ENCODE assay signal across 18 cellular contexts in the genomic region with DNA sequence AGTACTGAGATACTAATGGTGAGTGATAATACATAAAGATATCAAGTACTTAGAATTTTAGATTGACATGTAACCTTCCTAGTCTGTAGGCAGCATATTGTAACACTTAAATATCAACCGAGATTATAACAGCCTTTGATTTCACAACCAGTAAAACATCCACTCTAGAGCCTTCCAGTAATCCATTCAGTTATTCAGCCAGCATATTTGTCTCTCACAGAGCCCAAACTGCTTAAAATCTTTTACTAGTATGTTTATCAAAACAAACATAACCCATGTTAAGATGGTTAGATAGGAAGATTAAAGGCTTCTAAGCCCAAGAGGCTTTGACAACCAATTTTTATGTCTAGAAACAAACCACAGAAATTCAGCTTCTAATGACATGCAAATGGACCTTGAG.
A peak's percentile ranks its signal among the peaks of the same experiment; 100 is the strongest.
DNase-seq lines count a peak whose midpoint lies in the region; ATAC-seq and TF ChIP-seq lines count a peak whose summit lies in the region.
"Had no signal": no experiment of that assay in that cellular context is flagged by ENCODE, and none has a peak within 500 bp of the region (broad histone marks: within the 10 kb centered on the region; RNA-seq: fewer than 3 reads in every experiment).

No MANE protein-coding gene starts in this region.

- H3K4me3 ChIP-seq in AG04449 (ENCODE audit: low read depth, low read length) (no peak overlapping the region), adipocyte (ENCODE audit: low read length) (no peak overlapping the region), fibroblast of villous mesenchyme (ENCODE audit: low read depth, low read length) (no peak overlapping the region), right lobe of liver (no peak overlapping the region)
- H3K4me3 ChIP-seq: BLaER1, prostate gland had no signal

- CTCF ChIA-PET in AG04449 (lab: Yijun Ruan, JAX) = no interaction called here

- TF ChIP-seq POLR2A in right lobe of liver (IDR thresholded peaks at IDR 0.05) = no peak

- intact Hi-C loops in right lobe of liver (cut with DNase I) = no loop called here

- ATAC-seq in HG02884 (IDR thresholded peaks at IDR 0.05; ENCODE audit: unreplicated experiment) (no peak), right lobe of liver (no peak)
- ATAC-seq: naive thymus-derived CD4-positive, alpha-beta T cell had no signal

- WGBS in right lobe of liver (ENCODE audit: insufficient coverage, low coverage, low lambda C conversion rate, missing lambda C conversion rate) = 71% methylated on average over 1 of the region's 1 CpG

- H3K27me3 ChIP-seq in adipocyte (replicated peaks; ENCODE audit: control insufficient read depth, insufficient read depth, low read length) (no peaks in the 10 kb centered on the region), right lobe of liver (no peaks in the 10 kb centered on the region)
- H3K27me3 ChIP-seq: BLaER1 had no signal

- H3K9me3 ChIP-seq in adipocyte (ENCODE audit: control insufficient read depth, low read length) (no peaks in the 10 kb centered on the region), right lobe of liver (no peaks in the 10 kb centered on the region)
- H3K9me3 ChIP-seq: BLaER1, prostate gland had no signal

- H3K36me3 ChIP-seq in adipocyte (ENCODE audit: control insufficient read depth, insufficient read depth, low read length, severe bottlenecking) (no peaks in the 10 kb centered on the region), right lobe of liver (no peaks in the 10 kb centered on the region)
- H3K36me3 ChIP-seq: BLaER1, prostate gland had no signal

- no peak overlapping the region for H3K27ac ChIP-seq in right lobe of liver
- H3K27ac ChIP-seq: BLaER1, KMS-11, prostate gland had no signal

- H3K4me1 ChIP-seq in adipocyte (ENCODE audit: control insufficient read depth, insufficient read depth, low read length) (peaks cover 25% of the 10 kb centered on the region), right lobe of liver (no peaks in the 10 kb centered on the region)
- H3K4me1 ChIP-seq: BLaER1, prostate gland had no signal

- DNase-seq in AG04449 (ENCODE audit: low read depth, low spot score) (peak; percentile 24), EL (peak; percentile 42), adipocyte (ENCODE audit: low read depth) (peak; percentile 82), fibroblast of villous mesenchyme (ENCODE audit: low read depth) (peak; percentile 94), right lobe of liver (no peak), middle frontal gyrus (ENCODE audit: extremely low spot score, low spot score) (no peak), NCI-H774 (lab: John Stamatoyannopoulos, UW) (no peak)
- DNase-seq: activated CD4-positive, alpha-beta T cell treated with anti-CD3 and anti-CD28 coated beads, Interleukin-2, amount 50 U/mL, for 48 hours; DMS 273 treated with DMSO at 0.1 percent for 48 hours; naive thymus-derived CD4-positive, alpha-beta T cell; NCI-H1417; NCI-H345; SIG-M5; T1000 had no signal

- no peak for TF ChIP-seq CTCF in AG04449 (IDR thresholded peaks at IDR 0.05; ENCODE audit: insufficient read depth, low read length, missing control alignments)
- TF ChIP-seq CTCF in fibroblast of villous mesenchyme (IDR thresholded peaks at IDR 0.05; ENCODE audit: insufficient read depth, low read depth, low read length) = no peak
- TF ChIP-seq CTCF in right lobe of liver (IDR thresholded peaks at IDR 0.05) = no peak

- POLR2A ChIA-PET in AG04449 (lab: Yijun Ruan, JAX) = no interaction called here

- H3K9ac ChIP-seq in adipocyte (ENCODE audit: low read length) = no peak overlapping the region
- H3K9ac ChIP-seq: BLaER1, KMS-11 had no signal

Comparison
In these comparisons a context has a peak if more than half of its experiments do, and no peak if none do; other contexts are left out.
1. DNase-seq: peak in AG04449 (single experiment), EL (single experiment), adipocyte (single experiment) and fibroblast of villous mesenchyme (single experiment); none in right lobe of liver (0 of 3), middle frontal gyrus (single experiment) and NCI-H774 (single experiment).